ENCODE assay signal across 22 cellular contexts in the genomic region with DNA sequence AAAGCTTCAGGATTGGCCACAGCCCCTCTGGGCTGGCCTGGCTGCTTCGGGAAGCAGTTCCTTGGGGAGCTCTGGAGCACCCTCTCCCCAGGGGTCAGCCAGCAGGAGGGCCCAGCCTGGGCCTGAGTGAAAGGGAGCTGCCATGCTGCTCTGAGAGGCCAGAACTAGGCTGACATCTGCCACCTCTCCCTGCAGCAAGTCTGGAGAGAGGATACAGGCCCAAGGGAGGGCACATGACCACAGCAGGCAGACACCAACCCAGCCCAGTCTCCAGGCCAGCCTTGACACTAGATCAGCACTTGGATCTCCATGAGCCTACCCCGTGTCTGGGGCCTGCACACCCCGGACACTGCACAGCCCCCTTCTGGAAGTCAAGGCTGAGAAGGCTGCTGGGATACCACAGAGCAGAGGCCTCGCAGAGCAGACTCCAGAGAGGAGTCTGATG. TPM values are rescaled to one million over a fixed set of nuclear protein-coding genes. Genes with fewer than 3 reads are reported as not detected.
DNase-seq lines count a peak whose midpoint lies in the region; TF ChIP-seq lines count a peak whose summit lies in the region.
"Had no signal": no experiment of that assay in that cellular context is flagged by ENCODE, and none has a peak within 500 bp of the region (broad histone marks: within the 10 kb centered on the region; RNA-seq: fewer than 3 reads in every experiment).

No MANE protein-coding gene starts in this region.

- no peaks in the 10 kb centered on the region for H4K20me1 ChIP-seq in Loucy (ENCODE audit: insufficient read depth, low read length, poor library complexity, severe bottlenecking)

- H3K27me3 Mint-ChIP-seq in endodermal cell (ENCODE audit: insufficient read depth) = peaks cover 98% of the 10 kb centered on the region

- H3K4me3 ChIP-seq in Loucy (ENCODE audit: low read length, poor library complexity, severe bottlenecking) (no peak overlapping the region), endodermal cell (ENCODE audit: low read length) (no peak overlapping the region), tibial nerve (no peak overlapping the region)
- H3K4me3 ChIP-seq: body of pancreas, heart left ventricle, prostate gland, thoracic aorta had no signal

- TF ChIP-seq CTCF in Loucy (conservative IDR thresholded peaks at IDR 0.05; ENCODE audit: low read length) = no peak
- no peak for TF ChIP-seq CTCF in endodermal cell (conservative IDR thresholded peaks at IDR 0.05)
- TF ChIP-seq CTCF in tibial nerve (IDR thresholded peaks at IDR 0.05) = no peak

- H3K27me3 ChIP-seq in Loucy (ENCODE audit: insufficient read depth, low read length, poor library complexity, severe bottlenecking) = no peaks in the 10 kb centered on the region
- peaks cover 28% of the 10 kb centered on the region for H3K27me3 ChIP-seq in endodermal cell (ENCODE audit: control insufficient read depth, insufficient read depth, low read length, poor library complexity, severe bottlenecking)
- no peaks in the 10 kb centered on the region for H3K27me3 ChIP-seq in tibial nerve
- H3K27me3 ChIP-seq: body of pancreas, heart left ventricle had no signal

- H3K27ac Mint-ChIP-seq in endodermal cell = no peak overlapping the region
- H3K27ac Mint-ChIP-seq: WTC11 had no signal

- no peaks in the 10 kb centered on the region for H3K36me3 Mint-ChIP-seq in endodermal cell (ENCODE audit: low read depth)
- H3K36me3 Mint-ChIP-seq: WTC11 had no signal

- no peaks in the 10 kb centered on the region for H3K79me2 ChIP-seq in Loucy (ENCODE audit: insufficient read depth, low read length)

- no peaks in the 10 kb centered on the region for H3K9me3 Mint-ChIP-seq in endodermal cell
- H3K9me3 Mint-ChIP-seq: WTC11 had no signal

- peak; percentile 59 for DNase-seq in NCI-H82 (lab: John Stamatoyannopoulos, UW)
- no peak for DNase-seq in NCI-H82 treated with DMSO at 0.1 percent for 48 hours (lab: John Stamatoyannopoulos, UW; ENCODE audit: unreplicated experiment)
- DNase-seq in endodermal cell = no peak
- peak; percentile 30 for DNase-seq in retina
- DNase-seq in tibial nerve (ENCODE audit: low spot score in 2 of 2) = no peak
- no peak for DNase-seq in AG08395 (ENCODE audit: low spot score)
- DNase-seq in D341Med (ENCODE audit: low spot score) = no peak
- DNase-seq: activated CD4-positive, alpha-beta T cell treated with anti-CD3 and anti-CD28 coated beads, Interleukin-2, amount 50 U/mL, for 4 hours; activated T-cell treated with anti-CD3 and anti-CD28 coated beads for 4 hours; heart left ventricle; NCI-H1436; NCI-H510A; SHP77; SW 1271 had no signal

- WGBS in endodermal cell (ENCODE audit: insufficient coverage in 1 of 2, insufficient read length in 1 of 2), 2 experiments = 92 to 93% methylated on average over 3 to 4 of the region's 4 CpGs
- WGBS in tibial nerve, 2 donors = 67 to 74% methylated on average over 3 to 4 of the region's 4 CpGs

- H3K4me1 Mint-ChIP-seq in endodermal cell = peaks cover 11% of the 10 kb centered on the region

- H3K9me3 ChIP-seq in Loucy (ENCODE audit: insufficient read depth, low read depth, low read length) (no peaks in the 10 kb centered on the region), endodermal cell (ENCODE audit: control insufficient read depth, low read length) (no peaks in the 10 kb centered on the region), tibial nerve (no peaks in the 10 kb centered on the region)
- H3K9me3 ChIP-seq: body of pancreas, heart left ventricle, prostate gland, thoracic aorta had no signal

- H3K27ac ChIP-seq in endodermal cell (ENCODE audit: low read depth, low read length) (peak overlapping the region; percentile 66), tibial nerve (no peak overlapping the region)
- H3K27ac ChIP-seq: body of pancreas, epithelial cell of prostate, heart left ventricle, HL-60, prostate gland, thoracic aorta had no signal

- no peak for TF ChIP-seq POLR2A in tibial nerve (IDR thresholded peaks at IDR 0.05)

- H3K4me2 ChIP-seq in Loucy (ENCODE audit: low read depth, low read length, poor library complexity, severe bottlenecking) = peak overlapping the region; percentile 49

- TF ChIP-seq EP300 in tibial nerve (IDR thresholded peaks at IDR 0.05) = no peak

- no peaks in the 10 kb centered on the region for H3F3A ChIP-seq in Loucy (ENCODE audit: low read depth)

- H3K36me3 ChIP-seq in Loucy (ENCODE audit: insufficient read depth, low read length) (peaks cover 52% of the 10 kb centered on the region; the same call in 1 of the 2 replicates), endodermal cell (ENCODE audit: control insufficient read depth, insufficient read depth, low read length) (peaks cover 18% of the 10 kb centered on the region), tibial nerve (no peaks in the 10 kb centered on the region)
- H3K36me3 ChIP-seq: heart left ventricle, prostate gland, thoracic aorta had no signal

- no peak overlapping the region for H2AFZ ChIP-seq in Loucy (ENCODE audit: low read length)

- H3K4me3 Mint-ChIP-seq in endodermal cell = no peak overlapping the region
- H3K4me3 Mint-ChIP-seq: WTC11 had no signal

- H3K9ac ChIP-seq in Loucy (ENCODE audit: low read depth, low read length, poor library complexity, severe bottlenecking) (peak overlapping the region; percentile 34), endodermal cell (ENCODE audit: extremely low read depth, low read length, poor library complexity, severe bottlenecking) (no peak overlapping the region)

- H3K9me2 ChIP-seq in Loucy (replicated peaks; ENCODE audit: low read depth, low read length) = no peaks in the 10 kb centered on the region

- H3K4me1 ChIP-seq in Loucy (ENCODE audit: insufficient read depth, low read length, poor library complexity, severe bottlenecking) (peaks cover 27% of the 10 kb centered on the region), endodermal cell (ENCODE audit: control insufficient read depth, insufficient read depth, low read length) (no peaks in the 10 kb centered on the region), tibial nerve (peaks cover 0 to 5% (median 0%) of the 10 kb centered on the region in 4 donors)
- H3K4me1 ChIP-seq: body of pancreas, prostate gland had no signal

RNA-seq across cellular contexts. Expression of a gene that starts 13.1 kb away (rescaled TPM):
- total RNA-seq in endodermal cell (10 to 100 TPM; 12.4 to 21.0 TPM), tibial nerve (not detected)
- 365 TPM for polyA plus RNA-seq in endodermal cell (2013, experiment 1 of 2)
- 366 TPM for polyA plus RNA-seq in endodermal cell (2013, experiment 2 of 2)
- total RNA-seq: body of pancreas, lung microvascular endothelial cell had no signal

RNA-seq across cellular contexts. Expression of a gene that starts 27.7 kb away (rescaled TPM):
- total RNA-seq in endodermal cell (10 to 100 TPM; 17.3 to 61.6 TPM), tibial nerve (10 to 100 TPM; 26.9 to 69.7 (median 49.5) TPM)
- 120 TPM for polyA plus RNA-seq in endodermal cell (2013, experiment 1 of 2)
- 114 TPM for polyA plus RNA-seq in endodermal cell (2013, experiment 2 of 2)

Comparison
In these comparisons a context has a peak if more than half of its experiments do, and no peak if none do; other contexts are left out.
1. DNase-seq: peak in NCI-H82 (single experiment) and retina (single experiment); none in NCI-H82 treated with DMSO at 0.1 percent for 48 hours (single experiment), endodermal cell (single experiment), tibial nerve (0 of 2), AG08395 (single experiment) and D341Med (single experiment).
2. RNA of a gene that starts 13.1 kb away (total RNA-seq): 12.4 to 21.0 TPM in endodermal cell; not detected in tibial nerve; every median in the first group is over 10 times any median in the second.